8 cellular contexts compared by ENCODE assay signal in the genomic region with DNA sequence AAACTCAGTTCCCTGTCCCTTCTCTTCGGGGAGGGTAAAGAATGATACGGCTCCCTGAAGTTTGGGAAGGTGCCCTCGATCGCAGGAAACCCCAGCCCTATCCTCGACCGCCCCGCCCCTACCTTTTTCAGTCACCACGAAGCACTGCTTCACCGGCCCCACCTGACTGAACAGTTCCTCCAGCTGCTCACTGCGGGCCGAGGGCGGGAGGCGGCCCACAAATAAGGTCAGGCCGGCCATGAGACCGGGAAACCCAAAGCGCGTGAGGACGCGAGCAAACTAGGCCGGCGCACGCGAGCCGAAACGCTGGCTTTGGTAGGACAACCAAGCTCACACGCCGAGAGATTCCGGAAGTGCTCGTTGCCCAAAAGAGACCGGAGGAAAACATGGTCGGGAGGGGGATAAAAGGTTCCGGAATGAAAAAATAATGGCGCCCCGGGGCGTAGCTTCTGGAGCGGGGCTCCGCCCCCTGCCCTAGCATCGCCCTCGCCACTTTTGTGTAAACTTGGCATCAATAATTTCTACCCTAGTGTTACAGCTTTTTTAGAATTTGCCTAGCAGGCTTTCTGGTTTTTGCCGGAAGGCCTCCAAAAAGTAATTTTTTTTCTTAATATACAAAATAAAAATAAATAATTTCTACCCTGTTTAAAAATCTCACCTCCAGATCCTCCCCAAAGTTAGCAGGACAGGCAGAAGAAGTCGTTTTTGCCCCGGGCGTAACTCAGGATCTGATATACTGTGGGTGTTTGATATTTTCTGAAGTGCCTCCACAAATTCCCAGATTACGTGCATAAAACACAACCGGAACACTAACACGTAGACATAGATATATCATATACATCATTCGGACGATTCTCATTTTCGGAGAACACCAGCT. TPM values are rescaled to one million over a fixed set of nuclear protein-coding genes. Genes with fewer than 3 reads are reported as not detected.
DNase-seq lines count a peak whose midpoint lies in the region; TF ChIP-seq lines count a peak whose summit lies in the region.

A gene with protein sequence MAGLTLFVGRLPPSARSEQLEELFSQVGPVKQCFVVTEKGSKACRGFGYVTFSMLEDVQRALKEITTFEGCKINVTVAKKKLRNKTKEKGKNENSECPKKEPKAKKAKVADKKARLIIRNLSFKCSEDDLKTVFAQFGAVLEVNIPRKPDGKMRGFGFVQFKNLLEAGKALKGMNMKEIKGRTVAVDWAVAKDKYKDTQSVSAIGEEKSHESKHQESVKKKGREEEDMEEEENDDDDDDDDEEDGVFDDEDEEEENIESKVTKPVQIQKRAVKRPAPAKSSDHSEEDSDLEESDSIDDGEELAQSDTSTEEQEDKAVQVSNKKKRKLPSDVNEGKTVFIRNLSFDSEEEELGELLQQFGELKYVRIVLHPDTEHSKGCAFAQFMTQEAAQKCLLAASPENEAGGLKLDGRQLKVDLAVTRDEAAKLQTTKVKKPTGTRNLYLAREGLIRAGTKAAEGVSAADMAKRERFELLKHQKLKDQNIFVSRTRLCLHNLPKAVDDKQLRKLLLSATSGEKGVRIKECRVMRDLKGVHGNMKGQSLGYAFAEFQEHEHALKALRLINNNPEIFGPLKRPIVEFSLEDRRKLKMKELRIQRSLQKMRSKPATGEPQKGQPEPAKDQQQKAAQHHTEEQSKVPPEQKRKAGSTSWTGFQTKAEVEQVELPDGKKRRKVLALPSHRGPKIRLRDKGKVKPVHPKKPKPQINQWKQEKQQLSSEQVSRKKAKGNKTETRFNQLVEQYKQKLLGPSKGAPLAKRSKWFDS (minus strand): TSS at position 355 of the 877 bp plus-strand sequence. CDS start 115 bp downstream, at position 240.

- H3K36me3 ChIP-seq in H7 (replicated peaks; ENCODE audit: control insufficient read depth, insufficient read depth, low read length) (peaks cover 2% of the 10 kb centered on the region), Loucy (ENCODE audit: insufficient read depth, low read length) (peaks cover 5% of the 10 kb centered on the region; the same call in 1 of the 2 replicates), stomach (peaks cover 2 to 16% (median 13%) of the 10 kb centered on the region in 4 donors)

- peak within 1 kb of the TSS; percentile 81 to 88 (median 83) for H3K27ac ChIP-seq in stomach

- peak within 1 kb of the TSS; percentile 99 for H2AFZ ChIP-seq in Loucy (ENCODE audit: low read length)

- no peaks in the 10 kb centered on the region for H3K36me3 Mint-ChIP-seq in neural crest cell (ENCODE audit: low read depth)

- no peaks in the 10 kb centered on the region for H3F3A ChIP-seq in Loucy (ENCODE audit: low read depth)

- H3K4me2 ChIP-seq in Loucy (ENCODE audit: low read depth, low read length, poor library complexity, severe bottlenecking) = peak within 1 kb of the TSS; percentile 92

- H3K4me1 ChIP-seq in Loucy (ENCODE audit: insufficient read depth, low read length, poor library complexity, severe bottlenecking) (peaks cover 39% of the 10 kb centered on the region), stomach (peaks cover 18 to 31% (median 27%) of the 10 kb centered on the region in 4 donors)

- no peaks in the 10 kb centered on the region for H3K9me2 ChIP-seq in Loucy (replicated peaks; ENCODE audit: low read depth, low read length)

- 11 to 20% (median 13%) methylated on average over 32 to 49 of the region's 49 CpGs for WGBS in stomach, 5 donors

- H3K4me3 ChIP-seq in H7 (ENCODE audit: insufficient read depth, low read depth, low read length) (peak within 1 kb of the TSS; percentile 66), Loucy (ENCODE audit: low read length, poor library complexity, severe bottlenecking) (peak within 1 kb of the TSS; percentile 86), fibroblast of villous mesenchyme (ENCODE audit: low read depth, low read length) (peak within 1 kb of the TSS; percentile 87), stomach (peak within 1 kb of the TSS; percentile 63 to 87 (median 78))

- no peak for TF ChIP-seq POLR2A in stomach (IDR thresholded peaks at IDR 0.05)

- H3K9me3 ChIP-seq in Loucy (ENCODE audit: insufficient read depth, low read depth, low read length) (no peaks in the 10 kb centered on the region), stomach (no peaks in the 10 kb centered on the region)

- peaks cover 4% of the 10 kb centered on the region for H3K27me3 Mint-ChIP-seq in neural crest cell (ENCODE audit: low read depth)

- TF ChIP-seq CTCF in Loucy (conservative IDR thresholded peaks at IDR 0.05; ENCODE audit: low read length) (no peak), fibroblast of villous mesenchyme (IDR thresholded peaks at IDR 0.05; ENCODE audit: insufficient read depth, low read depth, low read length) (no peak), neural crest cell (conservative IDR thresholded peaks at IDR 0.05) (no peak), stomach (IDR thresholded peaks at IDR 0.05) (peak in 1 of 7 experiments; percentile 15)

- no peaks in the 10 kb centered on the region for H3K9me3 Mint-ChIP-seq in neural crest cell

- H3K79me2 ChIP-seq in Loucy (ENCODE audit: insufficient read depth, low read length) = peaks cover 44% of the 10 kb centered on the region

- in situ Hi-C loops in G401 (cut with HindIII; ENCODE audit: low sequenced_read_pairs) = no loop called here

- H4K20me1 ChIP-seq in Loucy (ENCODE audit: insufficient read depth, low read length, poor library complexity, severe bottlenecking) = peaks cover 32% of the 10 kb centered on the region

- peaks cover 30% of the 10 kb centered on the region for H3K4me1 Mint-ChIP-seq in neural crest cell

- H3K27me3 ChIP-seq in H7 (ENCODE audit: control insufficient read depth, insufficient read depth, low read length) (peaks cover 5% of the 10 kb centered on the region), Loucy (ENCODE audit: insufficient read depth, low read length, poor library complexity, severe bottlenecking) (no peaks in the 10 kb centered on the region), stomach (no peaks in the 10 kb centered on the region)

- H3K9ac ChIP-seq in Loucy (ENCODE audit: low read depth, low read length, poor library complexity, severe bottlenecking) = peak within 1 kb of the TSS; percentile 80

- no peak for TF ChIP-seq EP300 in stomach (IDR thresholded peaks at IDR 0.05)

- peak within 1 kb of the TSS; percentile 97 for H3K4me3 Mint-ChIP-seq in neural crest cell

- H3K27ac Mint-ChIP-seq in neural crest cell (ENCODE audit: unreplicated experiment) = peak within 1 kb of the TSS; percentile 98

- DNase-seq in G401 (ENCODE audit: low spot score) (peak; percentile 91), H7 (peak; percentile 93), SIG-M5 (lab: John Stamatoyannopoulos, UW) (peak; percentile 60), activated gamma-delta T cell (lab: John Stamatoyannopoulos, UW) (peak; percentile 62), fibroblast of villous mesenchyme (ENCODE audit: low read depth) (peak; percentile 93), neural crest cell (ENCODE audit: low read depth, low spot score) (peak; percentile 89), stomach (peak; percentile 88)

- intact Hi-C loops in stomach (cut with DNase I; ENCODE audit: low total_unique reads) = no loop called here

RNA-seq across cellular contexts. Expression of the gene that starts here (rescaled TPM):
- 20.6 and 58.3 TPM in 2 replicates for total RNA-seq in G401 (2014; rRNA removed; shearing (Covaris generic))
- total RNA-seq in H7 (2014; rRNA removed; shearing (Covaris generic)) = 24.2 and 29.4 TPM in 2 replicates
- total RNA-seq in fibroblast of villous mesenchyme (7.3 and 11.9 TPM in 2 replicates), neural crest cell (73.1 and 73.7 TPM in 2 replicates), stomach (100 to 1,000 TPM in 1 of 5 donors, 10 to 100 TPM in 4; 21.0 to 319 (median 54.8) TPM)
- 10 to 100 TPM in 2 of 3 donors, 1 to 10 TPM in 1; 8.1 to 18.9 (median 15.6) TPM for polyA plus RNA-seq in stomach

Comparison
In these comparisons a context has a peak if more than half of its experiments do, and no peak if none do; other contexts are left out.
1. Peak in every context shown above with its lines: DNase-seq, H3K4me3 ChIP-seq and H3K27ac ChIP-seq.